Comparison of ENCODE assay signal across 32 cellular contexts in the genomic region with DNA sequence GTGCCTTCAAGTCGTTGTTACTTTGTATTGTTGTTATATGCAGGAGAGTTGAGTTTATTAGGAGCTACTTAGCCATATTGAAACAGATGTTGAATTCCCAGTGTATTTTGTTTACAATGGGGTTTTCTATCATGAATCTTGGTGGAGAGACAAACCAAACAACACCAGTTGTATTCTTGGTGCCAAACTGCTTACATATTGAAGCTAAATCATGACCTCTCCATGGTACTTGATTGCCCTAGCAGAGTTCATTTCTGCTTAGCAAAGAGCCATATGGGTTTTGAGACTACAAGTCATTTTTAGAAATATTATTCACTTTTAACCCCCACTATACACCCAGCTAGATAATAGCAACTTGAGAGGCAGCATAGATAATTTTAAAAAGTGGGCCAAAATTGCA.
"Had no signal": no experiment of that assay in that cellular context is flagged by ENCODE, and none has a peak within 500 bp of the region (broad histone marks: within the 10 kb centered on the region; RNA-seq: fewer than 3 reads in every experiment).

No MANE protein-coding gene starts in this region.

- H3K9me3 ChIP-seq: adrenal gland, body of pancreas, esophagus muscularis mucosa, heart left ventricle had no signal

- H3K4me1 ChIP-seq: adrenal gland, body of pancreas, esophagus muscularis mucosa, gastrocnemius medialis, heart left ventricle had no signal

- H3K36me3 ChIP-seq: adrenal gland, esophagus muscularis mucosa, gastrocnemius medialis, heart left ventricle had no signal

- FAIRE-seq: colon had no signal

- ATAC-seq: activated CD4-positive, alpha-beta T cell treated with anti-CD3 and anti-CD28 coated beads for 36 hours; activated CD8-positive, alpha-beta memory T cell treated with anti-CD3 and anti-CD28 coated beads, Interleukin-2, amount 10 ng/mL, durations not matched to agents 7 days and 5 days; activated CD8-positive, alpha-beta T cell treated with anti-CD3 and anti-CD28 coated beads, Interleukin-2, amount 10 ng/mL, durations not matched to agents 7 days and 5 days; activated naive CD8-positive, alpha-beta T cell treated with anti-CD3 and anti-CD28 coated beads, Interleukin-2, amount 50 U/mL, for 24 hours; body of pancreas; effector memory CD8-positive, alpha-beta T cell; foreskin keratinocyte; gastrocnemius medialis; heart left ventricle had no signal

- DNase-seq: activated CD4-positive, alpha-beta memory T cell treated with anti-CD3 and anti-CD28 coated beads for 36 hours; activated CD4-positive, alpha-beta T cell treated with anti-CD3 and anti-CD28 coated beads for 36 hours; activated CD4-positive, alpha-beta T cell treated with anti-CD3 and anti-CD28 coated beads, Interleukin-2, amount 10 ng/mL, durations not matched to agents 24 days and 14 days; activated CD4-positive, CD25-positive, alpha-beta regulatory T cell; activated CD4-positive, CD25-positive, alpha-beta regulatory T cell treated with anti-CD3 and anti-CD28 coated beads, Interleukin-2, amount 50 U/mL, for 72 hours; activated CD8-positive, alpha-beta memory T cell treated with anti-CD3 and anti-CD28 coated beads, Interleukin-2, amount 10 ng/mL, durations not matched to agents 7 days and 5 days; activated CD8-positive, alpha-beta memory T cell treated with anti-CD3 and anti-CD28 coated beads, Interleukin-2, amount 50 U/mL, for 4 hours; activated CD8-positive, alpha-beta T cell treated with anti-CD3 and anti-CD28 coated beads, Interleukin-2, amount 10 ng/mL, durations not matched to agents 7 days and 5 days; activated effector memory CD4-positive, alpha-beta T cell treated with anti-CD3 and anti-CD28 coated beads, Interleukin-2, amount 50 U/mL, for 16 hours; activated naive CD4-positive, alpha-beta T cell treated with anti-CD3 and anti-CD28 coated beads for 36 hours; activated naive CD8-positive, alpha-beta T cell treated with anti-CD3 and anti-CD28 coated beads for 36 hours; activated naive CD8-positive, alpha-beta T cell treated with anti-CD3 and anti-CD28 coated beads, Interleukin-2, amount 50 U/mL, for 24 hours; activated T-cell treated with anti-CD3 and anti-CD28 coated beads, Interleukin-2, amount 50 U/mL, for 1 hour; activated T-cell treated with anti-CD3 and anti-CD28 coated beads, Interleukin-2, amount 50 U/mL, for 48 hours; adrenal gland; amygdala; aorta; body of pancreas; caudate nucleus; cortex of kidney; dermis blood vessel endothelial cell; effector CD4-positive, alpha-beta T cell; effector memory CD8-positive, alpha-beta T cell; erythroblast; foreskin keratinocyte; gastrocnemius medialis; glutamatergic neuron; heart left ventricle; hypothalamus; T1000 had no signal

- H3K27ac ChIP-seq: adrenal gland, body of pancreas, esophagus muscularis mucosa, foreskin keratinocyte, gastrocnemius medialis, heart left ventricle had no signal

- H3K27me3 ChIP-seq: body of pancreas, foreskin keratinocyte, gastrocnemius medialis had no signal

- H3K4me3 ChIP-seq: adrenal gland, body of pancreas, esophagus muscularis mucosa, gastrocnemius medialis, heart left ventricle had no signal
